ENCODE assay signal across 10 cellular contexts in genomic region chr3:57594576-57594975, GRCh38. TPM values are rescaled to one million over a fixed set of nuclear protein-coding genes. Genes with fewer than 3 reads are reported as not detected.
DNase-seq lines count a peak whose midpoint lies in the region; ATAC-seq, FAIRE-seq and TF ChIP-seq lines count a peak whose summit lies in the region.
"Had no signal": no experiment of that assay in that cellular context is flagged by ENCODE, and none has a peak within 500 bp of the region (broad histone marks: within the 10 kb centered on the region; RNA-seq: fewer than 3 reads in every experiment).

No MANE protein-coding gene starts in this region.

- H3K27ac ChIP-seq in right cardiac atrium (ENCODE audit: low read length) (no peak overlapping the region), K562 (ENCODE audit: extremely low read depth, low read depth, low read length) (no peak overlapping the region; the same call in 2 of the 3 replicates)

- CTCF ChIA-PET in K562 (lab: Yijun Ruan, JAX; ENCODE audit: low intra/inter-chr PET ratio), result no interaction called here

- no TSS peak for BruUV-seq in K562 (replicated peaks; lab: Mats Ljungman, UMichigan)

- in situ Hi-C loops in K562 (cut with MboI), result no loop called here

- H3K4me1 ChIP-seq in right cardiac atrium (ENCODE audit: control insufficient read depth, insufficient read depth, low read length), result peaks cover 5% of the 10 kb centered on the region
- peaks cover 5 to 12% of the 10 kb centered on the region in 2 experiments; a peak in 3 of 5 replicates for H3K4me1 ChIP-seq in K562 (replicated peaks in 1 of 2; ENCODE audit: control insufficient read depth in 2 of 2, insufficient read depth in 2 of 2, low read length in 2 of 2)

- no peaks in the 10 kb centered on the region for H3K9me3 Mint-ChIP-seq in mesothelial cell of epicardium
- H3K9me3 Mint-ChIP-seq in glutamatergic neuron (ENCODE audit: unreplicated experiment), result peaks cover 6% of the 10 kb centered on the region

- H3K27me3 ChIP-seq in right cardiac atrium (ENCODE audit: control insufficient read depth, insufficient read depth) (no peaks in the 10 kb centered on the region), K562 (ENCODE audit: control insufficient read depth in 2 of 2, insufficient read depth in 2 of 2, low read length in 2 of 2) (no peaks in the 10 kb centered on the region)

- H3K4me3 ChIP-seq in right cardiac atrium (ENCODE audit: low read length) (peak overlapping the region; percentile 76), K562 (peak overlapping the region; percentile 85)

- H3K4me3 Mint-ChIP-seq in mesothelial cell of epicardium (peak overlapping the region; percentile 99), glutamatergic neuron (ENCODE audit: unreplicated experiment) (no peak overlapping the region)

- H3K4me1 Mint-ChIP-seq in mesothelial cell of epicardium (peaks cover 40% of the 10 kb centered on the region), glutamatergic neuron (ENCODE audit: low read depth, unreplicated experiment) (peaks cover 11% of the 10 kb centered on the region)

- H3K27ac Mint-ChIP-seq in mesothelial cell of epicardium, result peak overlapping the region; percentile 100
- no peak overlapping the region for H3K27ac Mint-ChIP-seq in glutamatergic neuron (ENCODE audit: unreplicated experiment)

- no peak for FAIRE-seq in K562 (lab: Jason Lieb, UNC)

- no peak for TF ChIP-seq RAD21 in K562 (CRISPR knock-in tag; conservative IDR thresholded peaks at IDR 0.05 in 1 of 2, IDR thresholded peaks at IDR 0.05 in 1 of 2)

- H3K79me2 ChIP-seq in K562 (ENCODE audit: control insufficient read depth, insufficient read depth, low read length), result peaks cover 84% of the 10 kb centered on the region

- H3K4me2 ChIP-seq in K562 (ENCODE audit: insufficient read depth, low read length), result peak overlapping the region; percentile 71

- no peaks in the 10 kb centered on the region for H3K9me3 ChIP-seq in right cardiac atrium (ENCODE audit: control insufficient read depth, low read length)
- H3K9me3 ChIP-seq in K562 (replicated peaks; ENCODE audit: control insufficient read depth, insufficient read depth, low read depth, low read length), result no peaks in the 10 kb centered on the region

- no peak for TF ChIP-seq POLR2A in K562 (conservative IDR thresholded peaks at IDR 0.05)

- H3K27me3 Mint-ChIP-seq in mesothelial cell of epicardium (ENCODE audit: low read depth) (no peaks in the 10 kb centered on the region), glutamatergic neuron (ENCODE audit: unreplicated experiment) (peaks cover 11% of the 10 kb centered on the region)

- H3K36me3 Mint-ChIP-seq in mesothelial cell of epicardium (peaks cover 9% of the 10 kb centered on the region), glutamatergic neuron (ENCODE audit: unreplicated experiment) (no peaks in the 10 kb centered on the region)

- TF ChIP-seq CTCF in K562 (IDR thresholded peaks at IDR 0.05 in 2 of 3, conservative IDR thresholded peaks at IDR 0.05 in 1 of 3; ENCODE audit: insufficient read depth in 2 of 3, low read depth in 1 of 3, low read length in 3 of 3) (no peak), mesothelial cell of epicardium (IDR thresholded peaks at IDR 0.05; ENCODE audit: unreplicated experiment) (no peak), glutamatergic neuron (IDR thresholded peaks at IDR 0.05; ENCODE audit: partially characterized antibody, unreplicated experiment) (no peak)

- no peak for ATAC-seq in right cardiac atrium
- no peak for ATAC-seq in Right ventricle myocardium inferior
- ATAC-seq in K562, result no peak

- no peaks in the 10 kb centered on the region for H3K9me1 ChIP-seq in K562 (ENCODE audit: control insufficient read depth, insufficient read depth, low read length)

- POLR2A ChIA-PET in K562 (lab: Yijun Ruan, JAX), result interaction anchor here (0.7 to 2.7 kb wide), 5 partner anchors 14 to 343 kb away, joined by 3 to 7 read pairs (median 3); no protein-coding TSS in a partner anchor

- DNase-seq in right cardiac atrium, result no peak
- no peak for DNase-seq in Right ventricle myocardium inferior (ENCODE audit: missing footprints)
- DNase-seq in K562 (ENCODE audit: extremely low read depth in 1 of 4, low spot score in 3 of 4), result no peak
- no peak for DNase-seq in mesothelial cell of epicardium (ENCODE audit: low spot score in 2 of 2, unreplicated experiment in 2 of 2)
- no peak for DNase-seq in KG1 (lab: John Stamatoyannopoulos, UW)
- no peak for DNase-seq in glutamatergic neuron
- DNase-seq in NCI-H748 (lab: John Stamatoyannopoulos, UW; ENCODE audit: unreplicated experiment), result no peak
- no peak for DNase-seq in NCI-H1105 treated with DMSO at 0.1 percent for 48 hours (lab: John Stamatoyannopoulos, UW)
- DNase-seq: EL, NCI-H1092 had no signal

- no peak overlapping the region for H2AFZ ChIP-seq in K562 (ENCODE audit: low read depth, low read length)

- peaks cover 12% of the 10 kb centered on the region for H4K20me1 ChIP-seq in K562 (replicated peaks; ENCODE audit: control insufficient read depth, insufficient read depth, low read length)

- peaks cover 34% of the 10 kb centered on the region; the same call in 1 of the 3 replicates for H3K36me3 ChIP-seq in K562 (ENCODE audit: control insufficient read depth, insufficient read depth, low read length)

- WGBS in right cardiac atrium, result 19% methylated on average over 5 of the region's 5 CpGs
- WGBS in K562 (ENCODE audit: insufficient coverage, low coverage, missing lambda C conversion rate), result 12% methylated on average over 5 of the region's 5 CpGs

- TF ChIP-seq EP300 in K562 (IDR thresholded peaks at IDR 0.05; ENCODE audit: low read length), result no peak

- peak overlapping the region in 1 of 2 experiments; percentile 60; a peak in 2 of 4 replicates for H3K9ac ChIP-seq in K562 (ENCODE audit: insufficient read depth in 1 of 2, low read depth in 2 of 2, low read length in 2 of 2)

- intact Hi-C loops in right cardiac atrium (cut with DNase I), result no loop called here
- intact Hi-C loops in Right ventricle myocardium inferior (cut with DNase I), result loop anchor here (10.0 kb wide), 1 partner anchor 160 kb away; the partner anchor contains the start of gene SLMAP
- intact Hi-C loops in K562 (cut with micrococcal nuclease), result no loop called here

RNA-seq across cellular contexts. Expression of gene ARF4, which starts 2.6 kb away (rescaled TPM):
- 100 to 1,000 TPM in 1 of 4 donors, 10 to 100 TPM in 3; 69.3 to 113 (median 87.7) TPM for total RNA-seq in right cardiac atrium
- polyA plus RNA-seq in right cardiac atrium, result 101 TPM
- 66.4 TPM for total RNA-seq in Right ventricle myocardium inferior
- total RNA-seq in K562 (2011; cell fraction: chromatin; rRNA removed; ENCODE audit: low replicate concordance), result 45.0 and 68.9 TPM in 2 replicates
- total RNA-seq in K562 (2011; cell fraction: nucleolus; rRNA removed), result 61.5 and 90.7 TPM in 2 replicates
- 64.5 and 107 TPM in 2 replicates for total RNA-seq in K562 (2011; cell fraction: nucleoplasm; rRNA removed)
- 41.1 and 59.1 TPM in 2 replicates for total RNA-seq in K562 (2014; rRNA removed)
- 83.8 and 93.5 TPM in 2 replicates for total RNA-seq in K562 (2014; rRNA removed; fragmentation: Illumina TruSeq; extraction: Trizol)
- total RNA-seq in K562 (2015; rRNA removed; fragmentation: Illumina TruSeq; extraction: Trizol), result 72.2 and 72.4 TPM in 2 replicates
- total RNA-seq in K562 (2021), result 65.1 and 70.4 TPM in 2 replicates
- 151 and 172 TPM in 2 replicates for polyA plus RNA-seq in K562 (2011; rRNA removed)
- polyA plus RNA-seq in K562 (2011; cell fraction: cytosol; rRNA removed), result 115 and 117 TPM in 2 replicates
- polyA plus RNA-seq in K562 (2011; cell fraction: nucleus; rRNA removed), result 84.7 TPM in 2 replicates
- 87.8 and 109 TPM in 2 replicates for polyA plus RNA-seq in K562 (2012)
- polyA plus RNA-seq in K562 (2014; fragmentation: Illumina TruSeq; extraction: Trizol), result 114 and 142 TPM in 2 replicates
- 100 to 1,000 TPM; 226 to 273 TPM for polyA plus RNA-seq in K562 (2014; fragmentation: Nextera tagmentation; extraction: Ambion mirVana)
- polyA plus RNA-seq in K562 (2014; rRNA removed), result 82.0 and 95.2 TPM in 2 replicates
- 98.6 and 98.8 TPM in 2 replicates for polyA minus RNA-seq in K562 (2011; rRNA and poly(A)+ RNA removed)
- polyA minus RNA-seq in K562 (2011; cell fraction: cytosol; rRNA and poly(A)+ RNA removed), result 39.0 and 55.6 TPM in 2 replicates
- polyA minus RNA-seq in K562 (2011; cell fraction: nucleus; rRNA and poly(A)+ RNA removed), result 47.4 and 61.6 TPM in 2 replicates
- 165 to 177 TPM (median 167 TPM) in 3 replicates for total RNA-seq in mesothelial cell of epicardium
- 131 TPM for total RNA-seq in glutamatergic neuron (ENCODE audit: unreplicated experiment)

RNA-seq across cellular contexts. Expression of gene PDE12, which starts 38.5 kb away (rescaled TPM):
- total RNA-seq in right cardiac atrium (10 to 100 TPM in 3 of 4 donors, 1 to 10 TPM in 1; 9.6 to 14.8 (median 11.9) TPM), Right ventricle myocardium inferior (10.3 TPM), K562 (2014; rRNA removed) (11.0 and 15.7 TPM in 2 replicates), K562 (2014; rRNA removed; fragmentation: Illumina TruSeq; extraction: Trizol) (9.0 and 9.2 TPM in 2 replicates), K562 (2015; rRNA removed; fragmentation: Illumina TruSeq; extraction: Trizol) (9.3 and 10.4 TPM in 2 replicates), K562 (2021) (19.9 and 20.5 TPM in 2 replicates), mesothelial cell of epicardium (15.2 to 17.6 TPM (median 17.3 TPM) in 3 replicates), glutamatergic neuron (ENCODE audit: unreplicated experiment) (17.1 TPM)
- polyA plus RNA-seq in right cardiac atrium (4.0 TPM), K562 (2011; rRNA removed) (10.2 and 10.4 TPM in 2 replicates), K562 (2014; fragmentation: Illumina TruSeq; extraction: Trizol) (7.8 and 9.3 TPM in 2 replicates), K562 (2014; fragmentation: Nextera tagmentation; extraction: Ambion mirVana) (1 to 10 TPM; 2.1 to 8.0 TPM), K562 (2014; rRNA removed) (8.5 and 10.0 TPM in 2 replicates)
- total RNA-seq in K562 (2011; cell fraction: chromatin; rRNA removed; ENCODE audit: low replicate concordance), result 14.4 and 19.3 TPM in 2 replicates
- total RNA-seq in K562 (2011; cell fraction: nucleolus; rRNA removed), result 14.3 and 16.8 TPM in 2 replicates
- 14.1 and 18.1 TPM in 2 replicates for total RNA-seq in K562 (2011; cell fraction: nucleoplasm; rRNA removed)
- 9.9 and 17.4 TPM in 2 replicates for polyA plus RNA-seq in K562 (2011; cell fraction: cytosol; rRNA removed)
- polyA plus RNA-seq in K562 (2011; cell fraction: nucleus; rRNA removed), result 5.6 and 8.0 TPM in 2 replicates
- polyA plus RNA-seq in K562 (2012), result 9.1 and 9.3 TPM in 2 replicates
- 20.0 and 22.5 TPM in 2 replicates for polyA minus RNA-seq in K562 (2011; rRNA and poly(A)+ RNA removed)
- polyA minus RNA-seq in K562 (2011; cell fraction: cytosol; rRNA and poly(A)+ RNA removed), result 20.6 and 21.3 TPM in 2 replicates
- 10.1 and 15.4 TPM in 2 replicates for polyA minus RNA-seq in K562 (2011; cell fraction: nucleus; rRNA and poly(A)+ RNA removed)

RNA-seq across cellular contexts. Expression of gene DNAH12, which starts 50.4 kb away (rescaled TPM):
- under 1 TPM in 2 of 4 donors, not detected in 2; 0.06 to 0.19 TPM for total RNA-seq in right cardiac atrium
- polyA plus RNA-seq in right cardiac atrium, result 0.09 TPM
- total RNA-seq in Right ventricle myocardium inferior, result not detected
- total RNA-seq in K562 (2011; cell fraction: chromatin; rRNA removed; ENCODE audit: low replicate concordance), result 0.07 and 0.37 TPM in 2 replicates
- total RNA-seq in K562 (2011; cell fraction: nucleolus; rRNA removed), result 0.17 TPM in 1 of 2 replicates, not detected in the other
- total RNA-seq in K562 (2011; cell fraction: nucleoplasm; rRNA removed), result 0.07 and 0.08 TPM in 2 replicates
- not detected in 2 replicates for total RNA-seq in K562 (2014; rRNA removed)
- total RNA-seq in K562 (2014; rRNA removed; fragmentation: Illumina TruSeq; extraction: Trizol), result 0.03 and 0.04 TPM in 2 replicates
- 0.04 TPM in 1 of 2 replicates, not detected in the other for total RNA-seq in K562 (2015; rRNA removed; fragmentation: Illumina TruSeq; extraction: Trizol)
- not detected in 2 replicates for total RNA-seq in K562 (2021)
- 0.01 and 0.03 TPM in 2 replicates for polyA plus RNA-seq in K562 (2011; rRNA removed)
- polyA plus RNA-seq in K562 (2011; cell fraction: cytosol; rRNA removed), result under 0.01 TPM in 1 of 2 replicates, not detected in the other
- 0.01 TPM in 1 of 2 replicates, not detected in the other for polyA plus RNA-seq in K562 (2011; cell fraction: nucleus; rRNA removed)
- polyA plus RNA-seq in K562 (2012), result 0.07 and 0.36 TPM in 2 replicates
- 0.01 TPM in 1 of 2 replicates, not detected in the other for polyA plus RNA-seq in K562 (2014; fragmentation: Illumina TruSeq; extraction: Trizol)
- polyA plus RNA-seq in K562 (2014; fragmentation: Nextera tagmentation; extraction: Ambion mirVana), result not detected
- 0.01 TPM in 1 of 2 replicates, not detected in the other for polyA plus RNA-seq in K562 (2014; rRNA removed)
- 0.06 and 0.11 TPM in 2 replicates for polyA minus RNA-seq in K562 (2011; rRNA and poly(A)+ RNA removed)
- polyA minus RNA-seq in K562 (2011; cell fraction: cytosol; rRNA and poly(A)+ RNA removed), result not detected in 2 replicates
- polyA minus RNA-seq in K562 (2011; cell fraction: nucleus; rRNA and poly(A)+ RNA removed), result under 0.01 and 0.13 TPM in 2 replicates
- total RNA-seq in mesothelial cell of epicardium, result 0.29 to 0.60 TPM (median 0.43 TPM) in 3 replicates
- total RNA-seq in glutamatergic neuron (ENCODE audit: unreplicated experiment), result 0.22 TPM
